Comparison of ENCODE assay signal across 8 cellular contexts in genomic region chr4:145179201-145179860, GRCh38. TPM values are rescaled to one million over a fixed set of nuclear protein-coding genes. Genes with fewer than 3 reads are reported as not detected.
DNase-seq lines count a peak whose midpoint lies in the region; ATAC-seq and TF ChIP-seq lines count a peak whose summit lies in the region.

No MANE protein-coding gene starts in this region.

- H3K27ac Mint-ChIP-seq in WTC11: peak overlapping the region; percentile 95; the same call in 1 of the 2 replicates

- H3K4me1 Mint-ChIP-seq in WTC11: peaks cover 20% of the 10 kb centered on the region

- intact Hi-C loops in mammary epithelial cell (cut with micrococcal nuclease): no loop called here

- peak overlapping the region; percentile 71 for H3K4me3 ChIP-seq in Jurkat, Clone E6-1 (ENCODE audit: low read length)
- H3K4me3 ChIP-seq in mammary epithelial cell (replicated peaks in 1 of 3; ENCODE audit: insufficient read depth in 1 of 3, low read depth in 2 of 3, low read length in 3 of 3): peak overlapping the region; percentile 58 to 86 (median 69)

- no peaks in the 10 kb centered on the region for H4K20me1 ChIP-seq in mammary epithelial cell (ENCODE audit: insufficient read depth, low read length)

- H3K4me1 ChIP-seq in ES-I3 (ENCODE audit: insufficient read depth, low read length): peaks cover 12% of the 10 kb centered on the region; the same call in 1 of the 2 replicates
- peaks cover 18% of the 10 kb centered on the region for H3K4me1 ChIP-seq in mammary epithelial cell (ENCODE audit: insufficient read depth, low read length)

- peak overlapping the region; percentile 86 for H3K4me2 ChIP-seq in mammary epithelial cell (ENCODE audit: insufficient read depth, low read depth, low read length)

- POLR2A ChIA-PET in WTC11 (lab: Charles Lee): no interaction called here

- no peaks in the 10 kb centered on the region; the same call in 1 of the 2 replicates for H3K27me3 Mint-ChIP-seq in WTC11 (ENCODE audit: low read depth)

- peaks cover 7% of the 10 kb centered on the region for H3K36me3 Mint-ChIP-seq in WTC11

- H3K36me3 ChIP-seq in ES-I3 (ENCODE audit: insufficient read depth, low read length) (no peaks in the 10 kb centered on the region; the same call in 1 of the 2 replicates), mammary epithelial cell (ENCODE audit: insufficient read depth, low read length) (peaks cover 4% of the 10 kb centered on the region)

- dilution Hi-C loops in mammary epithelial cell (cut with HindIII; ENCODE audit: low sequenced_read_pairs): loop anchor here (5.0 kb wide), 1 partner anchor 82 kb away; the partner anchor contains the start of genes ABCE1 and ANAPC10

- ATAC-seq in GM21619 (IDR thresholded peaks at IDR 0.05; ENCODE audit: unreplicated experiment) (peak; percentile 38), WTC11 (no peak)

- H3K4me3 Mint-ChIP-seq in WTC11: peak overlapping the region; percentile 96

- H3K27ac ChIP-seq in mammary epithelial cell (ENCODE audit: insufficient read depth, low read depth, low read length): peak overlapping the region; percentile 88

- in situ Hi-C loops in mammary epithelial cell (cut with MboI; ENCODE audit: low sequenced_read_pairs in 2 of 2): no loop called here

- CTCF ChIA-PET in WTC11 (lab: Charles Lee) (no interaction called here), mammary epithelial cell (lab: Charles Lee; ENCODE audit: low non-redundant PET) (interaction anchor here (0.6 kb wide), 1 partner anchor 57 kb away, joined by 4 read pairs; no protein-coding TSS in a partner anchor)

- no peak for TF ChIP-seq CTCF in WTC11 (IDR thresholded peaks at IDR 0.05)
- no peak for TF ChIP-seq CTCF in mammary epithelial cell (conservative IDR thresholded peaks at IDR 0.05 in 1 of 2, IDR thresholded peaks at IDR 0.05 in 1 of 2; ENCODE audit: extremely low read depth in 1 of 2, insufficient read depth in 1 of 2, low read depth in 1 of 2, low read length in 2 of 2)

- H3K9ac ChIP-seq in ES-I3 (ENCODE audit: low read depth, low read length) (peak overlapping the region; percentile 75), mammary epithelial cell (ENCODE audit: insufficient read depth, low read length) (peak overlapping the region; percentile 94)

- 2% methylated on average over 15 of the region's 36 CpGs for WGBS in mammary epithelial cell (ENCODE audit: low coverage, missing lambda C conversion rate)

- BruUV-seq in mammary epithelial cell (replicated peaks; lab: Mats Ljungman, UMichigan): TSS peak; percentile 34

- H2AFZ ChIP-seq in mammary epithelial cell (ENCODE audit: low read depth, low read length): peak overlapping the region; percentile 89

- H3K9me3 ChIP-seq in ES-I3 (ENCODE audit: control insufficient read depth, insufficient read depth, low read length) (no peaks in the 10 kb centered on the region; the same call in 1 of the 2 replicates), mammary epithelial cell (replicated peaks; ENCODE audit: insufficient read depth, low read length) (no peaks in the 10 kb centered on the region)

- DNase-seq in Jurkat, Clone E6-1 (ENCODE audit: low read depth, low spot score): peak; percentile 16
- DNase-seq in WTC11 (ENCODE audit: low spot score): peak; percentile 36
- DNase-seq in mammary epithelial cell: peak; percentile 71
- DNase-seq in islet precursor cell: peak; percentile 71
- peak; percentile 52 to 65 for DNase-seq in stimulated activated CD4-positive, alpha-beta T cell treated with anti-CD3 and anti-CD28 coated beads, Interleukin-15, amount 100 ng/mL, for 1 hour (ENCODE audit: low read depth in 1 of 2, low spot score in 1 of 2)
- DNase-seq in DMS153 treated with DMSO at 0.1 percent for 48 hours (lab: John Stamatoyannopoulos, UW; ENCODE audit: unreplicated experiment): no peak

- no peaks in the 10 kb centered on the region for H3K27me3 ChIP-seq in mammary epithelial cell (ENCODE audit: insufficient read depth, low read length)

- peaks cover 58% of the 10 kb centered on the region for H3K79me2 ChIP-seq in mammary epithelial cell (ENCODE audit: insufficient read depth, low read length)

- no peaks in the 10 kb centered on the region for H3K9me3 Mint-ChIP-seq in WTC11

TF ChIP-seq in WTC11, 78 proteins besides CTCF, POLR2A, EP300 and RAD21:
- TF ChIP-seq ETV6 (CRISPR knock-in tag; IDR thresholded peaks at IDR 0.05) (0 out of 2 replicates have a peak, but pooled peaks have one; percentile 40), HMGXB4 (CRISPR knock-in tag; IDR thresholded peaks at IDR 0.05) (no peak)

RNA-seq across cellular contexts. Expression of gene OTUD4, which starts 1.1 kb away (rescaled TPM):
- 18.7 TPM for polyA plus RNA-seq in Jurkat, Clone E6-1 (2012; ENCODE audit: insufficient read depth, insufficient read length)
- 38.7 to 44.6 TPM (median 40.7 TPM) in 3 replicates for total RNA-seq in WTC11 (2021)
- total RNA-seq in mammary epithelial cell: 10 to 100 TPM; 32.3 to 49.1 TPM
- 18.2 TPM for polyA plus RNA-seq in mammary epithelial cell
- 53.2 TPM for polyA minus RNA-seq in mammary epithelial cell
